Comparison of ENCODE assay signal across 8 cellular contexts in genomic region chr20:33291830-33292355, GRCh38. TPM values are rescaled to one million over a fixed set of nuclear protein-coding genes. Genes with fewer than 3 reads are reported as not detected.
DNase-seq lines count a peak whose midpoint lies in the region; ATAC-seq and TF ChIP-seq lines count a peak whose summit lies in the region.

No MANE protein-coding gene starts in this region.

- no peak overlapping the region for H3K4me2 ChIP-seq in SU-DHL-6 (ENCODE audit: low read depth, low read length, poor library complexity, severe bottlenecking)

- no peaks in the 10 kb centered on the region for H3K9me2 ChIP-seq in SU-DHL-6 (replicated peaks; ENCODE audit: insufficient read depth, low read length)

- H3K27ac Mint-ChIP-seq in CD4-positive, alpha-beta memory T cell: no peak overlapping the region
- no peak overlapping the region for H3K27ac Mint-ChIP-seq in activated naive CD8-positive, alpha-beta T cell treated with anti-CD3 and anti-CD28 coated beads for 36 hours

- H3K4me3 ChIP-seq in CD4-positive, alpha-beta memory T cell (ENCODE audit: low read length in 2 of 2): no peak overlapping the region
- H3K4me3 ChIP-seq in HL-60 (replicated peaks; ENCODE audit: insufficient read depth, low read length) (no peak overlapping the region), SU-DHL-6 (ENCODE audit: insufficient read depth, low read length, poor library complexity, severe bottlenecking) (no peak overlapping the region)

- CTCF ChIA-PET in CD4-positive, alpha-beta memory T cell (lab: Charles Lee; ENCODE audit: partially characterized antibody): interaction anchor here (0.8 to 3.3 kb wide), 7 partner anchors 11 to 513 kb away, joined by 3 to 22 read pairs (median 5); no protein-coding TSS in a partner anchor

- H4K20me1 ChIP-seq in SU-DHL-6 (ENCODE audit: low read depth, low read length): no peaks in the 10 kb centered on the region

- no peaks in the 10 kb centered on the region for H3K9me3 ChIP-seq in CD4-positive, alpha-beta memory T cell (ENCODE audit: control insufficient read depth in 1 of 2, low read length in 2 of 2)
- no peaks in the 10 kb centered on the region for H3K9me3 ChIP-seq in SU-DHL-6 (ENCODE audit: insufficient read depth, low read length)

- no peak overlapping the region for H3K9ac ChIP-seq in SU-DHL-6 (ENCODE audit: low read length)

- H3K36me3 ChIP-seq in CD4-positive, alpha-beta memory T cell (ENCODE audit: insufficient read depth, low read length): no peaks in the 10 kb centered on the region
- no peaks in the 10 kb centered on the region for H3K36me3 ChIP-seq in SU-DHL-6 (ENCODE audit: low read length)

- H3F3A ChIP-seq in SU-DHL-6 (ENCODE audit: insufficient read depth): no peaks in the 10 kb centered on the region

- no peak overlapping the region for H2AFZ ChIP-seq in SU-DHL-6 (ENCODE audit: low read depth, low read length, severe bottlenecking)

- DNase-seq in CD4-positive, alpha-beta memory T cell: peak; percentile 49 to 64 (median 55)
- DNase-seq in HL-60 (ENCODE audit: low read depth in 1 of 2, low spot score in 1 of 2): peak; percentile 43 to 49
- DNase-seq in activated naive CD8-positive, alpha-beta T cell treated with anti-CD3 and anti-CD28 coated beads for 36 hours: peak; percentile 63
- DNase-seq in iPS DF 19.7 (ENCODE audit: low read depth, low spot score): peak; percentile 30
- DNase-seq in stimulated activated CD4-positive, alpha-beta T cell treated with anti-CD3 and anti-CD28 coated beads, Interleukin-1b, Interleukin-23, amount 100 ng/mL, for 24 hours (ENCODE audit: low read depth in 4 of 4, low spot score in 1 of 4): peak; percentile 35 to 57 (median 51)

- peaks cover 1 to 3% of the 10 kb centered on the region in 2 donors for H3K27me3 Mint-ChIP-seq in CD4-positive, alpha-beta memory T cell
- peaks cover 4% of the 10 kb centered on the region for H3K27me3 Mint-ChIP-seq in activated naive CD8-positive, alpha-beta T cell treated with anti-CD3 and anti-CD28 coated beads for 36 hours

- POLR2A ChIA-PET in CD4-positive, alpha-beta memory T cell (lab: Charles Lee; ENCODE audit: partially characterized antibody): no interaction called here

- intact Hi-C loops in CD4-positive, alpha-beta memory T cell (cut with micrococcal nuclease): loop anchor here (1.0 kb wide), 1 partner anchor 390 kb away; no protein-coding TSS in a partner anchor

- no peaks in the 10 kb centered on the region for H3K27me3 ChIP-seq in CD4-positive, alpha-beta memory T cell (ENCODE audit: insufficient read depth, low read length)
- H3K27me3 ChIP-seq in HL-60 (ENCODE audit: insufficient read depth, poor library complexity, severe bottlenecking) (peaks cover 2% of the 10 kb centered on the region), SU-DHL-6 (ENCODE audit: low read length) (no peaks in the 10 kb centered on the region)

- H3K4me3 Mint-ChIP-seq in CD4-positive, alpha-beta memory T cell: no peak overlapping the region
- H3K4me3 Mint-ChIP-seq in activated naive CD8-positive, alpha-beta T cell treated with anti-CD3 and anti-CD28 coated beads for 36 hours: no peak overlapping the region

- H3K4me1 Mint-ChIP-seq in CD4-positive, alpha-beta memory T cell: peaks cover 0 to 2% (median 0%) of the 10 kb centered on the region in 4 donors
- H3K4me1 Mint-ChIP-seq in activated naive CD8-positive, alpha-beta T cell treated with anti-CD3 and anti-CD28 coated beads for 36 hours: no peaks in the 10 kb centered on the region

- ATAC-seq in HG02884 (IDR thresholded peaks at IDR 0.05; ENCODE audit: unreplicated experiment): no peak
- ATAC-seq in HG03175 (IDR thresholded peaks at IDR 0.05; ENCODE audit: unreplicated experiment): no peak

- TF ChIP-seq CTCF in HL-60 (IDR thresholded peaks at IDR 0.05; ENCODE audit: insufficient read depth, low read length) (peak; percentile 91), SU-DHL-6 (IDR thresholded peaks at IDR 0.05; ENCODE audit: insufficient read depth, low read length, poor library complexity, severe bottlenecking) (peak; percentile 99)

- no peaks in the 10 kb centered on the region for H3K36me3 Mint-ChIP-seq in CD4-positive, alpha-beta memory T cell
- H3K36me3 Mint-ChIP-seq in activated naive CD8-positive, alpha-beta T cell treated with anti-CD3 and anti-CD28 coated beads for 36 hours: no peaks in the 10 kb centered on the region

- no peaks in the 10 kb centered on the region for H3K4me1 ChIP-seq in CD4-positive, alpha-beta memory T cell (ENCODE audit: insufficient read depth, low read length)

- H3K27ac ChIP-seq in CD4-positive, alpha-beta memory T cell (ENCODE audit: low read depth, low read length): no peak overlapping the region
- no peak overlapping the region for H3K27ac ChIP-seq in HL-60 (replicated peaks)
- no peak overlapping the region for H3K27ac ChIP-seq in SU-DHL-6 (ENCODE audit: low read depth, low read length)

- no peaks in the 10 kb centered on the region for H3K79me2 ChIP-seq in SU-DHL-6 (ENCODE audit: insufficient read depth, low read length)

- H3K9me3 Mint-ChIP-seq in CD4-positive, alpha-beta memory T cell: no peaks in the 10 kb centered on the region
- H3K9me3 Mint-ChIP-seq in activated naive CD8-positive, alpha-beta T cell treated with anti-CD3 and anti-CD28 coated beads for 36 hours: no peaks in the 10 kb centered on the region

RNA-seq across cellular contexts. Expression of gene BPIFB1, which starts 8.9 kb away (rescaled TPM):
- not detected for total RNA-seq in CD4-positive, alpha-beta memory T cell
- polyA plus RNA-seq in CD4-positive, alpha-beta memory T cell: not detected
- not detected for total RNA-seq in activated naive CD8-positive, alpha-beta T cell treated with anti-CD3 and anti-CD28 coated beads for 36 hours

RNA-seq across cellular contexts. Expression of gene BPIFA1, which starts 56.1 kb away (rescaled TPM):
- total RNA-seq in CD4-positive, alpha-beta memory T cell: not detected
- not detected for polyA plus RNA-seq in CD4-positive, alpha-beta memory T cell
- not detected for total RNA-seq in activated naive CD8-positive, alpha-beta T cell treated with anti-CD3 and anti-CD28 coated beads for 36 hours
